8 cellular contexts compared by ENCODE assay signal in the genomic region with DNA sequence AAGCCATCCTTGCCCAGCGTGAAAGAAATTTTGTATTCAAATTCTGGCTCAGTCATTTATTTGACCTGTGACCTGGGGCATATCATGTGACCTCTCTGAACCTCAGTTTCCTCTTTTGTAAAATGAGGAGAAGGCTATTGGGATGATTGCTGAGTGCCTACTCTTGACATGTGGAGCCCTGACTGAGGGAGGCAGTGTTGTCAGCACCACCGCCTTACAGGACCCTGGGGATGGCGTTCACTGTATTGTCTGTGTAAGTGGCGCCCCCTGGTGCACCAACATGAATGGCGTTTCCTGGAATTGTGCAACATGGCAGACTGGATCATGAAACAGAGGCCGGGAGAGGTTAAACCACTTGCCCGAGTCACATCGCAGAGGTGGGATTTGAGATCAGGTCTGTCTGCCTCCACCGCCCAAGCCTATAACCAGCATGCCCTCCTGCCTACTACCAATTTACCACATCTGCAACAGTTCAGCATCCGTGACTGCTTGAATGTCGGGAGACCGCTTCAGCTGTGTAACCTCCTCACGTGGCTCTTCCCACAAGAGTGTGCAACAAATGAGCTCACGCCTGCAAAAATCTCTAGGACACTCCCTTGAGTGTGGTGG. TPM values are rescaled to one million over a fixed set of nuclear protein-coding genes. Genes with fewer than 3 reads are reported as not detected.
A peak's percentile ranks its signal among the peaks of the same experiment; 100 is the strongest.
DNase-seq lines count a peak whose midpoint lies in the region; ATAC-seq, FAIRE-seq and TF ChIP-seq lines count a peak whose summit lies in the region.

No MANE protein-coding gene starts in this region.

- CTCF ChIA-PET in HEK293T (lab: Yijun Ruan, JAX): interaction anchor here (0.6 to 1.3 kb wide), 8 partner anchors 9 to 532 kb away, joined by 3 to 7 read pairs (median 3); a partner anchor contains a TSS

- 22 to 27% (median 25%) methylated on average over 14 of the region's 14 CpGs for WGBS in small intestine, 3 donors

- DNase-seq in DMS53 treated with DMSO at 0.1 percent for 48 hours (lab: John Stamatoyannopoulos, UW; ENCODE audit: unreplicated experiment) (peak; percentile 73), HEK293T (ENCODE audit: extremely low spot score) (peak; percentile 88), NCI-H2029 treated with DMSO at 0.1 percent for 48 hours (lab: John Stamatoyannopoulos, UW) (peak; percentile 83), T-helper 9 cell (peak; percentile 72), astrocyte of the hippocampus (ENCODE audit: low read depth, low spot score) (peak; percentile 85), iPS DF 19.7 (ENCODE audit: low read depth, low spot score) (peak; percentile 69), small intestine (peak; percentile 89)

- no peaks in the 10 kb centered on the region for H3K4me1 ChIP-seq in small intestine (ENCODE audit: control insufficient read depth in 2 of 2, insufficient read depth in 1 of 2, low read depth in 1 of 2, low read length in 1 of 2)

- no peak overlapping the region for H3K27ac ChIP-seq in small intestine (ENCODE audit: low read depth in 1 of 2, low read length in 1 of 2)

- no peaks in the 10 kb centered on the region for H3K27me3 ChIP-seq in small intestine (ENCODE audit: control insufficient read depth in 2 of 2, insufficient read depth in 2 of 2, low read length in 2 of 2)

- no peak overlapping the region for H3K4me3 ChIP-seq in small intestine (ENCODE audit: low read depth in 1 of 2, low read length in 2 of 2)

- no peak for ATAC-seq in HG03565 (IDR thresholded peaks at IDR 0.05; ENCODE audit: unreplicated experiment)

- no peak for FAIRE-seq in small intestine (lab: Jason Lieb, UNC)

- POLR2A ChIA-PET in HEK293T (lab: Yijun Ruan, JAX): interaction anchor here (1.1 kb wide), 2 partner anchors 212 to 377 kb away, joined by 3 to 4 read pairs; a partner anchor contains a TSS

- no peaks in the 10 kb centered on the region for H3K36me3 ChIP-seq in small intestine (ENCODE audit: control insufficient read depth in 2 of 2, insufficient read depth in 2 of 2, low read length in 2 of 2)

- H3K9me3 ChIP-seq in small intestine (ENCODE audit: control insufficient read depth, low read depth): no peaks in the 10 kb centered on the region

TF ChIP-seq in HEK293T, 16 proteins besides CTCF, POLR2A, EP300 and RAD21:
- TF ChIP-seq SUZ12 (IDR thresholded peaks at IDR 0.05) (no peak), SP1 (IDR thresholded peaks at IDR 0.05) (no peak), FOXK2 (IDR thresholded peaks at IDR 0.05) (no peak), FOXA1 (IDR thresholded peaks at IDR 0.05) (no peak), BHLHE40 (IDR thresholded peaks at IDR 0.05; ENCODE audit: borderline replicate concordance) (no peak), ZNF384 (IDR thresholded peaks at IDR 0.05) (no peak), ELF4 (IDR thresholded peaks at IDR 0.05) (no peak)
- TF ChIP-seq, protein P1, sequence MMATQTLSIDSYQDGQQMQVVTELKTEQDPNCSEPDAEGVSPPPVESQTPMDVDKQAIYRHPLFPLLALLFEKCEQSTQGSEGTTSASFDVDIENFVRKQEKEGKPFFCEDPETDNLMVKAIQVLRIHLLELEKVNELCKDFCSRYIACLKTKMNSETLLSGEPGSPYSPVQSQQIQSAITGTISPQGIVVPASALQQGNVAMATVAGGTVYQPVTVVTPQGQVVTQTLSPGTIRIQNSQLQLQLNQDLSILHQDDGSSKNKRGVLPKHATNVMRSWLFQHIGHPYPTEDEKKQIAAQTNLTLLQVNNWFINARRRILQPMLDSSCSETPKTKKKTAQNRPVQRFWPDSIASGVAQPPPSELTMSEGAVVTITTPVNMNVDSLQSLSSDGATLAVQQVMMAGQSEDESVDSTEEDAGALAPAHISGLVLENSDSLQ (IDR thresholded peaks at IDR 0.05): peak; percentile 30; the same call in 1 of the 2 replicates

RNA-seq across cellular contexts. Expression of a gene that starts 20.1 kb away (rescaled TPM):
- not detected for polyA plus RNA-seq in small intestine
